In the genomic region with DNA sequence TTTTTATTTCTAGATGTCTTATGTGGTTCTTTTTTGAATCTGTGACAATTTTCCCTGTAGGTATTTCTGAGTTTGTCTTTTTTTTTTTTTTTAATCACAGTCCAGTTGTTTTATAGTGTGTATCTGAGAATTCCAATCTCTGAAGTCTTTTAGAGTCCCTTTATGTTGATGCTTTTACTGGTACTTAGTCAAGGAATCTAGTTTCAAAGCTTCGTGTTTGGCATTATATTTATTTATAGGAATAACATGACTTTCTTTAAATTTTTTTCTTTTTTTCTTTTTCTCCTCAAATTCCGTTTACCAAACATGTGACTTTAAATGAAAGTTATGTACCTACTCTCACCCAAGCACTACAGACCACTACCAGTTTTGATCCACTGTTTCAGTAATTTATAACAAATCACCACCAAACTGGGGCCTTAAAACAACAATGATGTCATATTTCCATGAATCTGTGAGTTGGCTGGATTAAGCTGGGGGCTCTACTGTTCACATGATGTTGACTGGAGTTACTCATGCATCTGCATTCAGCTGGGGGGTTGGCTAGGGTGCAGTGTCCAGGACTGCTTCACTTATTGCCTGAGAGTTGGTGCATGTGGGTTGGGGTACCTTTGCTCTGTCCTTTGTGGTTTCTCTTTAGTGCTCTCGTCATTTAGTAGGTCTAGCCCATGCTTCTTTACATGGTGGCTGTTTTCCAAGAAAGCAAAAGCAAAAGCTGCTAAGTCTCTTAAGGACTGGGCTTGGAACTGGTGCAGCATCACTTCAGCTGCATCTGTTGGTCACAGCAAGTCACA, we compare ENCODE assay signal across 11 cellular contexts. TPM values are rescaled to one million over a fixed set of nuclear protein-coding genes. Genes with fewer than 3 reads are reported as not detected.
DNase-seq lines count a peak whose midpoint lies in the region; ATAC-seq, FAIRE-seq and TF ChIP-seq lines count a peak whose summit lies in the region.
"Had no signal": no experiment of that assay in that cellular context is flagged by ENCODE, and none has a peak within 500 bp of the region (broad histone marks: within the 10 kb centered on the region; RNA-seq: fewer than 3 reads in every experiment).

No MANE protein-coding gene starts in this region.

- TF ChIP-seq EP300 in GM12878 (IDR thresholded peaks at IDR 0.05; ENCODE audit: borderline replicate concordance in 1 of 2, control insufficient read depth in 1 of 2, low read depth in 2 of 2, low read length in 2 of 2) = no peak

- H3K27me3 Mint-ChIP-seq in HFFc6 (ENCODE audit: insufficient read depth) (peaks cover 2% of the 10 kb centered on the region; the same call in 1 of the 2 replicates), memory B cell (no peaks in the 10 kb centered on the region)

- CTCF ChIA-PET in GM12878 (lab: Yijun Ruan, JAX) = interaction anchor here (0.6 kb wide), 1 partner anchor 35 kb away, joined by 3 read pairs; no protein-coding TSS in a partner anchor

- no peak for ATAC-seq in GM12878
- ATAC-seq in memory B cell (ENCODE audit: low read depth) = no peak

- H3K4me1 ChIP-seq in GM12878 (ENCODE audit: control insufficient read depth, insufficient read depth, low read length) = no peaks in the 10 kb centered on the region
- H3K4me1 ChIP-seq: right lobe of liver had no signal

- H3K9me3 Mint-ChIP-seq in HFFc6 = no peaks in the 10 kb centered on the region
- no peaks in the 10 kb centered on the region for H3K9me3 Mint-ChIP-seq in memory B cell

- TF ChIP-seq RAD21 in GM12878 (IDR thresholded peaks at IDR 0.05; ENCODE audit: insufficient read depth, low read depth, low read length) = no peak

- H3K27ac ChIP-seq in GM12878 (ENCODE audit: control insufficient read depth, insufficient read depth) = no peak overlapping the region
- H3K27ac ChIP-seq: right lobe of liver had no signal

- RAD21 ChIA-PET in GM12878 (lab: Charles Lee; ENCODE audit: unreplicated experiment) = no interaction called here

- no peaks in the 10 kb centered on the region for H3K79me2 ChIP-seq in GM12878 (ENCODE audit: control insufficient read depth, insufficient read depth, low read length)

- H4K20me1 ChIP-seq in GM12878 (ENCODE audit: control insufficient read depth, insufficient read depth) = no peaks in the 10 kb centered on the region

- no peaks in the 10 kb centered on the region for H3K9me3 ChIP-seq in GM12878 (replicated peaks; ENCODE audit: control insufficient read depth, insufficient read depth, low read length)
- H3K9me3 ChIP-seq: right lobe of liver had no signal

- H3K4me1 Mint-ChIP-seq in HFFc6 (ENCODE audit: low read depth) (peaks cover 61% of the 10 kb centered on the region), memory B cell (peaks cover 17% of the 10 kb centered on the region)

- TF ChIP-seq POLR2A in GM12878 (IDR thresholded peaks at IDR 0.05; ENCODE audit: low read depth, low read length) = no peak

- TF ChIP-seq CTCF in HFFc6 (IDR thresholded peaks at IDR 0.05) = no peak
- no peak for TF ChIP-seq CTCF in GM12878 (IDR thresholded peaks at IDR 0.05 in 2 of 3, conservative IDR thresholded peaks at IDR 0.05 in 1 of 3; ENCODE audit: control insufficient read depth in 2 of 3, extremely low read depth in 1 of 3, insufficient read depth in 1 of 3, low read depth in 3 of 3, low read length in 3 of 3)

- TSS peak; percentile 7 for BruUV-seq in GM12878 (replicated peaks; lab: Mats Ljungman, UMichigan)

- peak overlapping the region; percentile 66 for H3K4me3 Mint-ChIP-seq in HFFc6
- H3K4me3 Mint-ChIP-seq in memory B cell = no peak overlapping the region

- 78% methylated on average over 3 of the region's 3 CpGs for WGBS in GM12878 (ENCODE audit: insufficient coverage, insufficient replicate concordance, low lambda C conversion rate, missing lambda C conversion rate)

- no peak overlapping the region for H2AFZ ChIP-seq in GM12878 (ENCODE audit: control insufficient read depth, low read depth, low read length)

- in situ Hi-C loops in GM12878 (cut with MboI) = no loop called here

- intact Hi-C loops in GM12878 (cut with micrococcal nuclease; ENCODE audit: unreplicated experiment) = no loop called here

- no peak overlapping the region for H3K9ac ChIP-seq in GM12878 (ENCODE audit: control insufficient read depth, insufficient read depth, low read length)

- no peaks in the 10 kb centered on the region for H3K36me3 ChIP-seq in GM12878 (ENCODE audit: control insufficient read depth in 2 of 2, insufficient read depth in 2 of 2, low read length in 1 of 2)
- H3K36me3 ChIP-seq: right lobe of liver had no signal

- POLR2A ChIA-PET in GM12878 (lab: Charles Lee) = interaction anchor here (1.5 kb wide), 1 partner anchor 16 kb away, joined by 4 read pairs; no protein-coding TSS in a partner anchor

- peaks cover 12% of the 10 kb centered on the region for H3K36me3 Mint-ChIP-seq in HFFc6 (ENCODE audit: low read depth)
- H3K36me3 Mint-ChIP-seq in memory B cell = peaks cover 23% of the 10 kb centered on the region

- no peaks in the 10 kb centered on the region for H3K27me3 ChIP-seq in GM12878 (replicated peaks in 1 of 2; ENCODE audit: control insufficient read depth in 2 of 2, insufficient read depth in 2 of 2, low read length in 1 of 2)
- H3K27me3 ChIP-seq: right lobe of liver had no signal

- H3K4me3 ChIP-seq in GM12878 = no peak overlapping the region
- H3K4me3 ChIP-seq: right lobe of liver had no signal

- SMC1A ChIA-PET in GM12878 (lab: Charles Lee; ENCODE audit: uncharacterized antibody, unreplicated experiment) = interaction anchor here (0.5 kb wide), 1 partner anchor 32 kb away, joined by 4 read pairs; no protein-coding TSS in a partner anchor

- DNase-seq in AG08396 (ENCODE audit: low spot score) = peak; percentile 44
- DNase-seq in HFFc6 = peak; percentile 63
- no peak for DNase-seq in GM12878 (ENCODE audit: low read depth, low spot score)
- DNase-seq in memory B cell (ENCODE audit: low spot score in 2 of 2) = no peak
- DNase-seq in NCI-H1048 (lab: John Stamatoyannopoulos, UW) = no peak
- DNase-seq in COLO668 (lab: John Stamatoyannopoulos, UW; ENCODE audit: unreplicated experiment) = no peak
- DNase-seq in putamen (ENCODE audit: low spot score) = no peak
- no peak for DNase-seq in COLO829 (ENCODE audit: low spot score)
- DNase-seq: activated CD4-positive, alpha-beta T cell treated with anti-CD3 and anti-CD28 coated beads, Interleukin-2, amount 50 U/mL, for 1 hour; right lobe of liver had no signal

- no peak for FAIRE-seq in GM12878 (lab: Jason Lieb, UNC)

- no peak overlapping the region for H3K4me2 ChIP-seq in GM12878 (ENCODE audit: control insufficient read depth, insufficient read depth)

- H3K27ac Mint-ChIP-seq in HFFc6 (peak overlapping the region; percentile 89), memory B cell (peak overlapping the region; percentile 19)

TF ChIP-seq in GM12878, 131 proteins besides CTCF, POLR2A, EP300 and RAD21 (continues in another document):
- no peak for TF ChIP-seq KLF5 (IDR thresholded peaks at IDR 0.05; ENCODE audit: partially characterized antibody)
- no peak for TF ChIP-seq MYB (IDR thresholded peaks at IDR 0.05; ENCODE audit: borderline replicate concordance, low read depth, low read length)
- TF ChIP-seq, protein P1, sequence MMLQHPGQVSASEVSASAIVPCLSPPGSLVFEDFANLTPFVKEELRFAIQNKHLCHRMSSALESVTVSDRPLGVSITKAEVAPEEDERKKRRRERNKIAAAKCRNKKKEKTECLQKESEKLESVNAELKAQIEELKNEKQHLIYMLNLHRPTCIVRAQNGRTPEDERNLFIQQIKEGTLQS (IDR thresholded peaks at IDR 0.05; ENCODE audit: borderline replicate concordance, extremely low read depth, low read depth, low read length) = no peak
- no peak for TF ChIP-seq EGR1 (IDR thresholded peaks at IDR 0.05; ENCODE audit: borderline replicate concordance in 1 of 2, low read depth in 2 of 2, low read length in 2 of 2)
- no peak for TF ChIP-seq EED (IDR thresholded peaks at IDR 0.05; ENCODE audit: low read depth)

RNA-seq across cellular contexts. Expression of a gene that starts 22.3 kb away (rescaled TPM):
- total RNA-seq in HFFc6 (2021; fragmentation: NEBNext Ultra II Directional; extraction: Animal tissue kit (Norgen Biotek cat#: 25700)) = 1 to 10 TPM in 4 of 6 experiments, under 1 TPM in 2; 0.73 to 4.5 (median 1.1) TPM
- not detected in 2 replicates for total RNA-seq in GM12878 (2013; cell fraction: nucleolus; rRNA removed)
- 0.05 TPM in 1 of 2 replicates, not detected in the other for total RNA-seq in GM12878 (2014; rRNA removed)
- total RNA-seq in GM12878 (2014; rRNA removed; fragmentation: Illumina TruSeq; extraction: Trizol) = not detected in 2 replicates
- not detected in 2 replicates for total RNA-seq in GM12878 (2021)
- polyA plus RNA-seq in GM12878 (2011; ENCODE audit: low read depth) = not detected
- not detected in 2 replicates for polyA plus RNA-seq in GM12878 (2011; rRNA removed)
- not detected in 2 replicates for polyA plus RNA-seq in GM12878 (2011; cell fraction: cytosol; rRNA removed)
- polyA plus RNA-seq in GM12878 (2011; cell fraction: nucleus; rRNA removed) = not detected in 2 replicates
- polyA plus RNA-seq in GM12878 (2012) = not detected in 2 replicates
- 0.10 TPM in 1 of 2 replicates, not detected in the other for polyA plus RNA-seq in GM12878 (2014; fragmentation: Illumina TruSeq; extraction: Trizol)
- polyA plus RNA-seq in GM12878 (2014; fragmentation: Nextera tagmentation; extraction: Ambion mirVana) = not detected
- not detected in 2 replicates for polyA plus RNA-seq in GM12878 (2014; rRNA removed)
- under 1 TPM in 1 of 2 experiments, not detected in 1; 0.09 TPM for polyA plus RNA-seq in GM12878 (2016; fragmentation: Nextera tagmentation; extraction: Ambion mirVana)
- polyA minus RNA-seq in GM12878 (2011; rRNA and poly(A)+ RNA removed) = not detected in 2 replicates
- polyA minus RNA-seq in GM12878 (2011; cell fraction: cytosol; rRNA and poly(A)+ RNA removed) = not detected in 2 replicates
- not detected in 2 replicates for polyA minus RNA-seq in GM12878 (2011; cell fraction: nucleus; rRNA and poly(A)+ RNA removed)
- total RNA-seq: G401, right lobe of liver had no signal

RNA-seq across cellular contexts. Expression of a gene that starts 58.2 kb away (rescaled TPM):
- 10 to 100 TPM; 22.9 to 31.5 (median 24.7) TPM for total RNA-seq in HFFc6 (2021; fragmentation: NEBNext Ultra II Directional; extraction: Animal tissue kit (Norgen Biotek cat#: 25700))
- 31.3 and 38.6 TPM in 2 replicates for total RNA-seq in GM12878 (2013; cell fraction: nucleolus; rRNA removed)
- total RNA-seq in GM12878 (2014; rRNA removed) = 20.2 and 22.8 TPM in 2 replicates
- total RNA-seq in GM12878 (2014; rRNA removed; fragmentation: Illumina TruSeq; extraction: Trizol) = 30.4 and 30.8 TPM in 2 replicates
- 19.6 and 22.1 TPM in 2 replicates for total RNA-seq in GM12878 (2021)
- polyA plus RNA-seq in GM12878 (2011; ENCODE audit: low read depth) = 4.9 TPM
- 21.3 and 34.3 TPM in 2 replicates for polyA plus RNA-seq in GM12878 (2011; rRNA removed)
- polyA plus RNA-seq in GM12878 (2011; cell fraction: cytosol; rRNA removed) = 7.9 and 9.5 TPM in 2 replicates
- polyA plus RNA-seq in GM12878 (2011; cell fraction: nucleus; rRNA removed) = 7.5 and 10.1 TPM in 2 replicates
- 8.8 and 13.6 TPM in 2 replicates for polyA plus RNA-seq in GM12878 (2012)
- polyA plus RNA-seq in GM12878 (2014; fragmentation: Illumina TruSeq; extraction: Trizol) = 22.2 and 36.4 TPM in 2 replicates
- 10 to 100 TPM; 14.5 to 23.3 TPM for polyA plus RNA-seq in GM12878 (2014; fragmentation: Nextera tagmentation; extraction: Ambion mirVana)
- polyA plus RNA-seq in GM12878 (2014; rRNA removed) = 18.3 and 23.0 TPM in 2 replicates
- 10 to 100 TPM; 24.1 to 26.7 TPM for polyA plus RNA-seq in GM12878 (2016; fragmentation: Nextera tagmentation; extraction: Ambion mirVana)
- polyA minus RNA-seq in GM12878 (2011; rRNA and poly(A)+ RNA removed) = 4.8 and 6.7 TPM in 2 replicates
- 4.9 and 6.7 TPM in 2 replicates for polyA minus RNA-seq in GM12878 (2011; cell fraction: cytosol; rRNA and poly(A)+ RNA removed)
- 7.3 and 13.0 TPM in 2 replicates for polyA minus RNA-seq in GM12878 (2011; cell fraction: nucleus; rRNA and poly(A)+ RNA removed)

Comparison
In these comparisons a context has a peak if more than half of its experiments do, and no peak if none do; other contexts are left out.
1. DNase-seq: peak in AG08396 (single experiment) and HFFc6 (single experiment); none in GM12878 (single experiment), memory B cell (0 of 2), NCI-H1048 (single experiment), COLO668 (single experiment), putamen (single experiment) and COLO829 (single experiment).